8 cellular contexts compared by ENCODE assay signal in the genomic region with DNA sequence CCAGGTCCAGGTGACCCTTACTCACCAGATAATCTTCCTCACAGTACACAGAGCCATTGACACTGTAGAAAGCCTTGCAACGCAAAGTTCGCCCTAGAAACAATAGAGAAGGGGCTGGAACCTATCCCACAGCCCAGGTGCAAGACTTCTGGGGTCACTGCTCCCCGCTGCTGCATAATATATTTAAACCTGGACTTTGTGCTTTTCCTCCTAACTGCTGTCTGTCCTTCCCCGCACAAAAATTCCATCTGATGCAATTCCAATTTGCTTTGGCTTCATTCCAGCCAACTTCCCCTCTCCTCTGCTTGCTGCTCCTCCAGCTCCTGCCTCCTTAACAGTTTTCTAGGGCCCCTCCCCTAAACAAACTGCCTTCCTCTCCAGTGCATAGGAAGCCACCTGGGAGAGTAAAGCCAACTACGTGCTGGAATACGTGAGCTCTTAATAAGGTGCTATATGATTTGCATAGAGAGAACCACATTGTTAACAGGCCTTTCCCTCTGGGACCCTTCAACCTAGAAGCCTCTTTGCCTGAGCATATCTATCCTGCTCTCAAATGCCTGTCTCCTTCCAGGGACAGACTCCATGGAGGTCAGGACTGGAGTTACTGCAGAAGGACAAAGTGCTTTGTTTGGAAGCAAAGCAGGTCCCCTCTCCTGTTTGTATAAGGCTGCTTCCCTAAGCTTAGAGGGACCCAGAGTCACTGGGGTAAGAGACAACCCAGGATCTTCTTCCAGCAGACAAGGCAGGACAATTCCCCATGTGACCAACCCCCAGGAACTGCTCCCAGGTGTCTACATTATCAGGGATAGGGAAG. TPM values are rescaled to one million over a fixed set of nuclear protein-coding genes. Genes with fewer than 3 reads are reported as not detected.
DNase-seq lines count a peak whose midpoint lies in the region; ATAC-seq, FAIRE-seq and TF ChIP-seq lines count a peak whose summit lies in the region.
"Had no signal": no experiment of that assay in that cellular context is flagged by ENCODE, and none has a peak within 500 bp of the region (broad histone marks: within the 10 kb centered on the region; RNA-seq: fewer than 3 reads in every experiment).

No MANE protein-coding gene starts in this region.

- no peak for TF ChIP-seq POLR2A in GM12891 (IDR thresholded peaks at IDR 0.05; ENCODE audit: low read depth, low read length)

- no peak for ATAC-seq in GM19035 (IDR thresholded peaks at IDR 0.05; ENCODE audit: unreplicated experiment)
- no peak for ATAC-seq in HG03025 (IDR thresholded peaks at IDR 0.05; ENCODE audit: low FRiP score, unreplicated experiment)

- no peaks in the 10 kb centered on the region for H3K9me3 ChIP-seq in skeletal muscle satellite cell (replicated peaks; ENCODE audit: low read length)

- H3K4me1 Mint-ChIP-seq in endothelial cell (ENCODE audit: unreplicated experiment), result peaks cover 27% of the 10 kb centered on the region

- H3K9ac ChIP-seq in skeletal muscle satellite cell (ENCODE audit: low read depth, low read length), result peak overlapping the region; percentile 54

- H3K9me3 Mint-ChIP-seq in endothelial cell (ENCODE audit: unreplicated experiment), result no peaks in the 10 kb centered on the region
- H3K9me3 Mint-ChIP-seq: activated naive CD8-positive, alpha-beta T cell treated with anti-CD3 and anti-CD28 coated beads, Interleukin-2, amount 10 ng/mL, durations not matched to agents 7 days and 5 days had no signal

- no peak for FAIRE-seq in GM12891 (lab: Jason Lieb, UNC)

- no peaks in the 10 kb centered on the region for H3K27me3 ChIP-seq in skeletal muscle satellite cell (ENCODE audit: control insufficient read depth, insufficient read depth, low read length)

- H3K36me3 Mint-ChIP-seq in endothelial cell (ENCODE audit: low read depth, unreplicated experiment), result peaks cover 20% of the 10 kb centered on the region
- H3K36me3 Mint-ChIP-seq: activated naive CD8-positive, alpha-beta T cell treated with anti-CD3 and anti-CD28 coated beads, Interleukin-2, amount 10 ng/mL, durations not matched to agents 7 days and 5 days had no signal

- H3K27me3 Mint-ChIP-seq in endothelial cell (ENCODE audit: unreplicated experiment), result peaks cover 21% of the 10 kb centered on the region

- peaks cover 53% of the 10 kb centered on the region for H3K36me3 ChIP-seq in skeletal muscle satellite cell (ENCODE audit: insufficient read depth, low read length)

- H3K4me3 ChIP-seq in skeletal muscle satellite cell (ENCODE audit: low read length), result peak overlapping the region; percentile 21

- H3K4me1 ChIP-seq in skeletal muscle satellite cell (ENCODE audit: control insufficient read depth, insufficient read depth, low read length), result peaks cover 67% of the 10 kb centered on the region

- DNase-seq in NCI-H1048 (lab: John Stamatoyannopoulos, UW) (peak; percentile 52), endothelial cell (ENCODE audit: low spot score) (no peak), GM12891 (ENCODE audit: insufficient read length, low spot score) (no peak)
- DNase-seq: activated naive CD8-positive, alpha-beta T cell treated with anti-CD3 and anti-CD28 coated beads, Interleukin-2, amount 10 ng/mL, durations not matched to agents 7 days and 5 days; stimulated activated CD8-positive, alpha-beta memory T cell treated with anti-CD3 and anti-CD28 coated beads, Interleukin-4, amount 100 ng/mL, for 48 hours had no signal

- peak overlapping the region; percentile 79 for H3K27ac Mint-ChIP-seq in endothelial cell (ENCODE audit: unreplicated experiment)
- H3K27ac Mint-ChIP-seq: activated naive CD8-positive, alpha-beta T cell treated with anti-CD3 and anti-CD28 coated beads, Interleukin-2, amount 10 ng/mL, durations not matched to agents 7 days and 5 days had no signal

- peak overlapping the region; percentile 53 for H3K4me3 Mint-ChIP-seq in endothelial cell (ENCODE audit: unreplicated experiment)
- H3K4me3 Mint-ChIP-seq: activated naive CD8-positive, alpha-beta T cell treated with anti-CD3 and anti-CD28 coated beads, Interleukin-2, amount 10 ng/mL, durations not matched to agents 7 days and 5 days had no signal

- no peak for TF ChIP-seq CTCF in endothelial cell (IDR thresholded peaks at IDR 0.05; ENCODE audit: unreplicated experiment)

- peak overlapping the region; percentile 65 for H3K4me2 ChIP-seq in skeletal muscle satellite cell (ENCODE audit: low read length)

TF ChIP-seq in GM12891, 5 proteins besides CTCF, POLR2A, EP300 and RAD21:
- TF ChIP-seq SPI1 (IDR thresholded peaks at IDR 0.05; ENCODE audit: low read depth, low read length), result no peak
- TF ChIP-seq POU2F2 (IDR thresholded peaks at IDR 0.05; ENCODE audit: low read depth, low read length), result no peak
- no peak for TF ChIP-seq POLR2AphosphoS5 (IDR thresholded peaks at IDR 0.05; ENCODE audit: low read depth, low read length)
- no peak for TF ChIP-seq PAX5 (IDR thresholded peaks at IDR 0.05; ENCODE audit: insufficient read depth, low read length, severe bottlenecking)

RNA-seq across cellular contexts. Expression of gene AJUBA, which starts 5.5 kb away (rescaled TPM):
- 7.2 TPM for total RNA-seq in endothelial cell (ENCODE audit: unreplicated experiment)
- 13.1 and 16.5 TPM in 2 replicates for total RNA-seq in skeletal muscle satellite cell (2012; rRNA removed)
- polyA plus RNA-seq in GM12891 (2012; ENCODE audit: low read depth, missing spikeins), result 0.58 TPM

RNA-seq across cellular contexts. Expression of gene HAUS4, which starts 19.9 kb away (rescaled TPM):
- total RNA-seq in endothelial cell (ENCODE audit: unreplicated experiment), result 35.5 TPM
- 23.8 and 29.7 TPM in 2 replicates for total RNA-seq in skeletal muscle satellite cell (2012; rRNA removed)
- polyA plus RNA-seq in GM12891 (2012; ENCODE audit: low read depth, missing spikeins), result 50.1 TPM

RNA-seq across cellular contexts. Expression of gene C14orf93, which starts 33.1 kb away (rescaled TPM):
- total RNA-seq in endothelial cell (ENCODE audit: unreplicated experiment), result 9.0 TPM
- total RNA-seq in skeletal muscle satellite cell (2012; rRNA removed), result 2.8 and 3.3 TPM in 2 replicates
- 6.0 TPM for polyA plus RNA-seq in GM12891 (2012; ENCODE audit: low read depth, missing spikeins)

RNA-seq across cellular contexts. Expression of gene PRMT5, which starts 47.7 kb away (rescaled TPM):
- total RNA-seq in endothelial cell (ENCODE audit: unreplicated experiment), result 57.9 TPM
- total RNA-seq in skeletal muscle satellite cell (2012; rRNA removed), result 89.0 and 97.6 TPM in 2 replicates
- 67.7 TPM for polyA plus RNA-seq in GM12891 (2012; ENCODE audit: low read depth, missing spikeins)

RNA-seq across cellular contexts. Expression of gene PSMB5, which starts 57.9 kb away (rescaled TPM):
- 177 TPM for total RNA-seq in endothelial cell (ENCODE audit: unreplicated experiment)
- 194 and 215 TPM in 2 replicates for total RNA-seq in skeletal muscle satellite cell (2012; rRNA removed)
- polyA plus RNA-seq in GM12891 (2012; ENCODE audit: low read depth, missing spikeins), result 104 TPM
